Comparison of ENCODE assay signal across 11 cellular contexts in genomic region chr12:6272300-6273208, GRCh38. TPM values are rescaled to one million over a fixed set of nuclear protein-coding genes. Genes with fewer than 3 reads are reported as not detected.
DNase-seq lines count a peak whose midpoint lies in the region; ATAC-seq, FAIRE-seq and TF ChIP-seq lines count a peak whose summit lies in the region.
"Had no signal": no experiment of that assay in that cellular context is flagged by ENCODE, and none has a peak within 500 bp of the region (broad histone marks: within the 10 kb centered on the region; RNA-seq: fewer than 3 reads in every experiment).

No MANE protein-coding gene starts in this region.

- H3K9ac ChIP-seq in HUES64 (ENCODE audit: low read depth, low read length) = no peak overlapping the region

- intact Hi-C loops in ascending aorta (cut with DNase I) = no loop called here

- H3K36me3 ChIP-seq in HUES64 (ENCODE audit: insufficient read depth, low read length) (no peaks in the 10 kb centered on the region), ascending aorta (no peaks in the 10 kb centered on the region)

- H3K27ac ChIP-seq in HUES64 (ENCODE audit: low read depth, low read length) (0 out of 2 replicates have a peak overlapping the region, but pooled peaks have one; percentile 24), ascending aorta (no peak overlapping the region)

- no peaks in the 10 kb centered on the region for H3K9me3 ChIP-seq in HUES64 (ENCODE audit: insufficient read depth, low read depth, low read length)
- no peaks in the 10 kb centered on the region for H3K9me3 ChIP-seq in ascending aorta

- 69% methylated on average over 12 of the region's 12 CpGs for WGBS in HUES64

- FAIRE-seq in RCC 7860 (lab: Jason Lieb, UNC) = no peak

- H3K4me1 ChIP-seq in HUES64 (ENCODE audit: insufficient read depth, low read length) (peaks cover 39% of the 10 kb centered on the region), ascending aorta (peaks cover 4 to 5% of the 10 kb centered on the region in 2 donors)

- peak; percentile 98 for DNase-seq in epithelial cell of esophagus (ENCODE audit: low read depth)
- peak; percentile 92 for DNase-seq in renal cortical epithelial cell (ENCODE audit: low read depth)
- no peak for DNase-seq in ascending aorta (ENCODE audit: low spot score in 2 of 2)
- DNase-seq in RCC 7860 (ENCODE audit: low spot score) = no peak
- DNase-seq: activated T-cell treated with anti-CD3 and anti-CD28 coated beads, Interleukin-2, amount 50 U/mL, for 4 hours; effector CD4-positive, alpha-beta T cell; HCEC 1CT had no signal

- H3K27me3 ChIP-seq in HUES64 (ENCODE audit: insufficient read depth, low read length) (no peaks in the 10 kb centered on the region), ascending aorta (no peaks in the 10 kb centered on the region)

- TF ChIP-seq CTCF in epithelial cell of esophagus (IDR thresholded peaks at IDR 0.05; ENCODE audit: insufficient read depth, low read depth, low read length, missing control alignments) = no peak
- TF ChIP-seq CTCF in ascending aorta (IDR thresholded peaks at IDR 0.05) = no peak

- ATAC-seq in GM18511 (IDR thresholded peaks at IDR 0.05; ENCODE audit: unreplicated experiment) (peak; percentile 52), HG03039 (IDR thresholded peaks at IDR 0.05; ENCODE audit: unreplicated experiment) (no peak)

- H3K4me3 ChIP-seq in HUES64 (ENCODE audit: low read length) (no peak overlapping the region), epithelial cell of esophagus (ENCODE audit: low read length) (no peak overlapping the region), ascending aorta (no peak overlapping the region)

RNA-seq across cellular contexts. Expression of gene PLEKHG6, which starts 37.9 kb away (rescaled TPM):
- polyA plus RNA-seq in HUES64 (2013, experiment 1 of 2) = 12.1 TPM
- polyA plus RNA-seq in HUES64 (2013, experiment 2 of 2) = 11.6 TPM
- total RNA-seq in renal cortical epithelial cell (1.4 and 2.7 TPM in 2 replicates), ascending aorta (not detected)
- total RNA-seq: activated T-cell treated with anti-CD3 and anti-CD28 coated beads, Interleukin-2, amount 50 U/mL, for 4 hours; RPMI7951 had no signal

Comparison
In these comparisons a context has a peak if more than half of its experiments do, and no peak if none do; other contexts are left out.
1. DNase-seq: peak in epithelial cell of esophagus (single experiment) and renal cortical epithelial cell (single experiment); none in ascending aorta (0 of 2) and RCC 7860 (single experiment).